20 cellular contexts compared by ENCODE assay signal in the genomic region with DNA sequence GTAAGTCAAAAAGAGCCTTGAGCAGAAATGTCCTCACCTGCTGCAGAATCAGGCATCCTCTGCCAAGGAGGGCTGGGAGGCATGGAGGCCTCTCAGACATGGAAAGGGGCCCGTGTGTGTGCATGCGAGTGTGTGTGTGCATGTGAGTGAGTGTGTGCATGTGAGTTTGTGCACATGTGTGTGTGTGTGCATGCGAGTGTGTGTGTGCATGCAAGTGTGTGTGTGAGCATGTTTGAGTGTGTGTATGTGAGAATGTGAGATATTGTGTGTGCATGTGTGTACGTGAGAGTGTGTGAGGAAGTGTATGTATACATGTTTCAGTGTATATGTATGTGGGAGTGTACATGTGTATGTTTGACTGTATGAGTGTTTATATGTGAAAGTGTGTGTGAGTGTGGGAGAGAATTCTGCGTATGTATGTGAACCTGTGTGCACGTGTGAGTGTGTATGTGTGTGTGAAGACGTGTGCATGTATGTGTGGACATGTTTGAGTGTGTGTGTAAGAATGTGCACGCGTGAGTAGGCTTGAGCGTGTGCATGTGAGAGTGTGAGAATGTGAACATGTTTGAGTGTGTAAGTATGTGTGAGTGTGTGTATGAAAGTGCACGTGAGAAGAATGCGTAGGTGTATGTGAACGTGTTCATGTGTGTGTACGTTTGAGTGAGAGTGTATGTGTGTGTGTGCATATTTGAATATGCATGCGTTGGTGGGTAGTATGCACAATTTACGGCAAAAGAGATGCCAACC.
DNase-seq lines count a peak whose midpoint lies in the region; ATAC-seq, FAIRE-seq and TF ChIP-seq lines count a peak whose summit lies in the region.
"Had no signal": no experiment of that assay in that cellular context is flagged by ENCODE, and none has a peak within 500 bp of the region (broad histone marks: within the 10 kb centered on the region; RNA-seq: fewer than 3 reads in every experiment).

No MANE protein-coding gene starts in this region.

- RAD21 ChIA-PET in HCT116 (lab: Charles Lee; ENCODE audit: low non-redundant PET in 1 of 2, low total read pairs in 2 of 2, uncharacterized antibody in 2 of 2, unreplicated experiment in 2 of 2), result no interaction called here

- H3K36me3 ChIP-seq in HCT116 (ENCODE audit: control insufficient read depth in 1 of 2, insufficient read depth in 2 of 2, low read length in 2 of 2), result no peaks in the 10 kb centered on the region
- no peaks in the 10 kb centered on the region for H3K36me3 ChIP-seq in H1 (ENCODE audit: control insufficient read depth in 2 of 4, insufficient read depth in 4 of 4, low read length in 3 of 4)

- intact Hi-C loops in HCT116 (cut with micrococcal nuclease), result no loop called here

- H3K4me2 ChIP-seq in HCT116 (ENCODE audit: low read length) (peak overlapping the region; percentile 47; the same call in 1 of the 2 replicates), H1 (ENCODE audit: insufficient read depth in 1 of 2, low read depth in 2 of 2, low read length in 2 of 2) (no peak overlapping the region)
- H3K4me2 ChIP-seq: A549 had no signal

- no peak for FAIRE-seq in H1 (lab: Jason Lieb, UNC)
- FAIRE-seq: A549, D721Med, G401.6, GM19239 had no signal

- no peak overlapping the region for H3K9ac ChIP-seq in HCT116 (ENCODE audit: low read length)
- H3K9ac ChIP-seq in H1 (replicated peaks in 1 of 4; ENCODE audit: extremely low read depth in 1 of 4, low read depth in 3 of 4, low read length in 3 of 4), result peak overlapping the region in 1 of 4 experiments; percentile 37; a peak in 1 of 7 replicates

- peaks cover 6% of the 10 kb centered on the region for H3K9me3 Mint-ChIP-seq in WTC11
- H3K9me3 Mint-ChIP-seq: CD8-positive, alpha-beta T cell; HFFc6 had no signal

- H3K4me3 ChIP-seq in HCT116 (replicated peaks in 1 of 2; ENCODE audit: low read depth in 1 of 2, low read length in 2 of 2) (no peak overlapping the region), H1 (ENCODE audit: extremely low read depth in 1 of 4, insufficient read depth in 2 of 4, low read depth in 3 of 4, low read length in 4 of 4) (no peak overlapping the region)
- H3K4me3 ChIP-seq: A549 had no signal

- no peaks in the 10 kb centered on the region for H3K36me3 Mint-ChIP-seq in WTC11
- H3K36me3 Mint-ChIP-seq: CD14-positive monocyte; CD8-positive, alpha-beta T cell had no signal

- no peaks in the 10 kb centered on the region for H3K9me2 ChIP-seq in HCT116 (ENCODE audit: insufficient read depth)

- H3K56ac ChIP-seq in H1 (replicated peaks; ENCODE audit: insufficient read length, low read depth, low read length), result no peak overlapping the region

- H3K27me3 ChIP-seq in HCT116 (ENCODE audit: insufficient read depth, low read length), result peaks cover 2% of the 10 kb centered on the region
- no peaks in the 10 kb centered on the region; a peak in 2 of 7 replicates for H3K27me3 ChIP-seq in H1 (replicated peaks in 1 of 4; ENCODE audit: control insufficient read depth in 3 of 4, extremely low read depth in 1 of 4, insufficient read depth in 3 of 4, low read length in 3 of 4)

- H2BK12ac ChIP-seq in H1 (ENCODE audit: low read depth, low read length), result peak overlapping the region; percentile 75; the same call in 1 of the 2 replicates

- H3K27ac Mint-ChIP-seq in WTC11, result no peak overlapping the region
- H3K27ac Mint-ChIP-seq: CD14-positive monocyte; CD8-positive, alpha-beta T cell; HFFc6 had no signal

- ATAC-seq in HCT116, result no peak
- ATAC-seq in WTC11, result no peak
- no peak for ATAC-seq in GM21447 (IDR thresholded peaks at IDR 0.05; ENCODE audit: unreplicated experiment)
- no peak for ATAC-seq in HG02885 (IDR thresholded peaks at IDR 0.05; ENCODE audit: poor library complexity, unreplicated experiment)
- ATAC-seq: CD8-positive, alpha-beta T cell had no signal

- H3K9me3 ChIP-seq in HCT116 (ENCODE audit: control insufficient read depth in 1 of 2, insufficient read depth in 1 of 2, low read depth in 1 of 2, low read length in 2 of 2), result no peaks in the 10 kb centered on the region
- H3K9me3 ChIP-seq in H1 (ENCODE audit: insufficient read depth in 2 of 2, low read depth in 1 of 2, low read length in 1 of 2), result no peaks in the 10 kb centered on the region
- H3K9me3 ChIP-seq: A549 had no signal

- H2BK120ac ChIP-seq in H1 (replicated peaks; ENCODE audit: low read depth, low read length), result no peak overlapping the region

- peak overlapping the region; percentile 82; the same call in 1 of the 2 replicates for H2BK15ac ChIP-seq in H1 (ENCODE audit: low read length)

- WGBS in H1 (ENCODE audit: extremely low coverage in 1 of 2, insufficient coverage in 1 of 2, insufficient read length in 1 of 2, insufficient replicate concordance in 2 of 2, low coverage in 1 of 2, low lambda C conversion rate in 2 of 2, missing lambda C conversion rate in 1 of 2), 2 experiments, result 87 to 100% methylated on average over 5 to 16 of the region's 16 CpGs

- H2BK20ac ChIP-seq in H1 (ENCODE audit: low read length), result peak overlapping the region; percentile 82

- no peak overlapping the region for H4K5ac ChIP-seq in H1 (ENCODE audit: insufficient read length, low read depth, low read length)

- H3K4me1 ChIP-seq in HCT116 (ENCODE audit: control insufficient read depth in 1 of 2, insufficient read depth in 2 of 2, low read length in 2 of 2) (peaks cover 4 to 19% of the 10 kb centered on the region in 2 experiments; a peak in 3 of 4 replicates), H1 (replicated peaks in 1 of 4; ENCODE audit: control insufficient read depth in 3 of 4, insufficient read depth in 4 of 4, low read length in 3 of 4) (no peaks in the 10 kb centered on the region)
- H3K4me1 ChIP-seq: A549 had no signal

- peak overlapping the region; percentile 98 for H2AK5ac ChIP-seq in H1 (ENCODE audit: low read depth, low read length)

- H2AFZ ChIP-seq in HCT116 (ENCODE audit: low read depth, low read length, poor library complexity, severe bottlenecking) (no peak overlapping the region), H1 (ENCODE audit: low read length) (no peak overlapping the region)
- H2AFZ ChIP-seq: GM23248 had no signal

- peak overlapping the region; percentile 36 for H3K4ac ChIP-seq in H1 (replicated peaks; ENCODE audit: insufficient read length, low read depth, low read length)

- no peak overlapping the region; the same call in 1 of the 2 replicates for H4K8ac ChIP-seq in H1 (ENCODE audit: extremely low read depth, insufficient read depth, low read length)

- no peak overlapping the region for H3K23ac ChIP-seq in H1 (ENCODE audit: insufficient read length)

- CTCF ChIA-PET in HCT116 (lab: Charles Lee), result no interaction called here
- CTCF ChIA-PET in HEK293T (lab: Yijun Ruan, JAX), result no interaction called here
- CTCF ChIA-PET in WTC11 (lab: Charles Lee), result no interaction called here
- CTCF ChIA-PET in H1 (lab: Charles Lee; ENCODE audit: partially characterized antibody), result interaction anchor here (1.0 to 3.6 kb wide), 7 partner anchors 8 to 83 kb away, joined by 4 to 15 read pairs (median 5); no protein-coding TSS in a partner anchor

- H3K27me3 Mint-ChIP-seq in WTC11 (ENCODE audit: low read depth), result no peaks in the 10 kb centered on the region

- peak overlapping the region; percentile 77 for H4K91ac ChIP-seq in H1 (replicated peaks; ENCODE audit: insufficient read length, low read length)

- TF ChIP-seq RAD21 in HCT116 (IDR thresholded peaks at IDR 0.05; ENCODE audit: low read depth) (no peak), H1 (IDR thresholded peaks at IDR 0.05 in 1 of 2, conservative IDR thresholded peaks at IDR 0.05 in 1 of 2; ENCODE audit: low read depth in 2 of 2, low read length in 2 of 2) (no peak)

- peaks cover 5% of the 10 kb centered on the region; the same call in 1 of the 2 replicates for H3K4me1 Mint-ChIP-seq in WTC11
- H3K4me1 Mint-ChIP-seq: CD14-positive monocyte had no signal

- no peak for TF ChIP-seq POLR2A in HCT116 (IDR thresholded peaks at IDR 0.05; ENCODE audit: borderline replicate concordance, extremely low read depth, insufficient read depth, insufficient read length)
- TF ChIP-seq POLR2A in H1 (IDR thresholded peaks at IDR 0.05; ENCODE audit: control extremely low read depth in 1 of 2, low read depth in 2 of 2, low read length in 2 of 2), result no peak

- TF ChIP-seq CTCF in HCT116 (IDR thresholded peaks at IDR 0.05 in 2 of 3, conservative IDR thresholded peaks at IDR 0.05 in 1 of 3; ENCODE audit: borderline replicate concordance in 1 of 3, insufficient read depth in 1 of 3, low read depth in 2 of 3, low read length in 2 of 3), result no peak
- no peak for TF ChIP-seq CTCF in WTC11 (IDR thresholded peaks at IDR 0.05)
- no peak for TF ChIP-seq CTCF in H1 (IDR thresholded peaks at IDR 0.05; ENCODE audit: control extremely low read depth in 1 of 3, insufficient read depth in 1 of 3, low read depth in 1 of 3, low read length in 3 of 3)

- no peaks in the 10 kb centered on the region for H3K79me2 ChIP-seq in HCT116 (ENCODE audit: insufficient read depth, low read length)
- H3K79me2 ChIP-seq in H1 (ENCODE audit: control insufficient read depth in 1 of 2, insufficient read depth in 2 of 2, low read length in 2 of 2), result no peaks in the 10 kb centered on the region; a peak in 1 of 4 replicates

- no peak overlapping the region for H3K18ac ChIP-seq in H1 (ENCODE audit: extremely low read depth, low read length)

- no peak overlapping the region for H3K4me3 Mint-ChIP-seq in WTC11
- H3K4me3 Mint-ChIP-seq: CD14-positive monocyte; CD8-positive, alpha-beta T cell; HFFc6 had no signal

- POLR2A ChIA-PET in HCT116 (lab: Charles Lee) (no interaction called here), HEK293T (lab: Yijun Ruan, JAX) (no interaction called here), WTC11 (lab: Charles Lee) (no interaction called here), H1 (lab: Charles Lee; ENCODE audit: partially characterized antibody) (no interaction called here)

- H3K14ac ChIP-seq in H1 (ENCODE audit: insufficient read length), result no peak overlapping the region

- no peak for DNase-seq in HCT116 (ENCODE audit: low read depth, low spot score)
- DNase-seq in HEK293T (ENCODE audit: extremely low spot score), result no peak
- DNase-seq in WTC11 (ENCODE audit: low spot score), result no peak
- no peak for DNase-seq in H1 (ENCODE audit: low read depth in 1 of 2, low spot score in 2 of 2)
- DNase-seq in islet precursor cell, result no peak
- DNase-seq in dedifferentiated amniotic fluid mesenchymal stem cell (ENCODE audit: extremely low spot score), result no peak
- DNase-seq: CD8-positive, alpha-beta T cell; COR-L47; DMS153; DMS79 treated with DMSO at 0.1 percent for 48 hours; H7 had no signal

- no peaks in the 10 kb centered on the region for H4K20me1 ChIP-seq in HCT116 (ENCODE audit: insufficient read depth)
- H4K20me1 ChIP-seq in H1 (replicated peaks in 1 of 2; ENCODE audit: control insufficient read depth in 1 of 2, insufficient read depth in 2 of 2, low read length in 2 of 2), result no peaks in the 10 kb centered on the region

- no peaks in the 10 kb centered on the region for H3K79me1 ChIP-seq in H1 (ENCODE audit: low read depth, low read length)

- peaks cover 2% of the 10 kb centered on the region for H3K23me2 ChIP-seq in H1 (ENCODE audit: low read depth, low read length)

- H3K27ac ChIP-seq in HCT116 (ENCODE audit: low read depth, low read length) (no peak overlapping the region), H1 (ENCODE audit: low read depth, low read length) (no peak overlapping the region)
- H3K27ac ChIP-seq: A549 had no signal

- no TSS peak for BruUV-seq in HCT116 (replicated peaks; lab: Mats Ljungman, UMichigan)

- no peak for TF ChIP-seq EP300 in H1 (IDR thresholded peaks at IDR 0.05; ENCODE audit: borderline replicate concordance in 1 of 2, low read depth in 2 of 2, low read length in 2 of 2)

- H2BK5ac ChIP-seq in H1 (ENCODE audit: low read depth, low read length), result peak overlapping the region; percentile 46; the same call in 1 of the 2 replicates
